Comparison of ENCODE assay signal across 18 cellular contexts in the genomic region with DNA sequence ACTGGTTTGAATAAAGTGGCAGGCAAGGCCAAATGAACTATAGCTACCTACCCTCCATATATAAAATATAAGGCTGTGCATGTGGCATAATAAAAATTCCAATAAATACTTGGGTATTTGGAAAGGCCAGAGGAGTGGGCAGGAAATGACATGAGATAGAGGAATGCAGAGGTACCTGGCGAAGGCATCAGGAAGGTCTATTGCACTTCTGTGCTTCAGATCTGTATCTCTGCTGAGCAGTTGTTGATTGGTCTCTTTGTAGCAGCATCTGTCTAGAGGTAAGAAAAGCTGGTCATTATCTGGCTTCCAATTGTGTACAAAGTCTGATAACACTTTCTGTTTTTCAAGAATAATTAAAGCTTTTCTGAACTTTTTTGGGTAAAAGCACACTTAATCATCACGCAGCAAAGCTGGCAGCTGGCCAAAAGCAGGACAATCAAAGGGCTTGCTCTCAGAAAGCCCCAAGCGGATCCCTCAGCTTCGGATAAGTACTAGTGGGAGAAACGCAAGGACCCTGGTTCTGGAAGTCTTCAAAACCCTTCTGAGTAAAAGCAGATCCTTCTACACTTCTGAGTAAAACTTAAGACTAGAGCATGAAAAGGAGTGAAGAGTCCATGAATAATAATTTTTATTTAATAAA.
A peak's percentile ranks its signal among the peaks of the same experiment; 100 is the strongest.
DNase-seq lines count a peak whose midpoint lies in the region; ATAC-seq and TF ChIP-seq lines count a peak whose summit lies in the region.
"Had no signal": no experiment of that assay in that cellular context is flagged by ENCODE, and none has a peak within 500 bp of the region (broad histone marks: within the 10 kb centered on the region; RNA-seq: fewer than 3 reads in every experiment).

No MANE protein-coding gene starts in this region.

- POLR2A ChIA-PET in HEK293 (lab: Yijun Ruan, JAX), result no interaction called here

- H3K9me3 ChIP-seq in HEK293 (ENCODE audit: control insufficient read depth, insufficient read depth, low read depth, low read length), result no peaks in the 10 kb centered on the region
- no peaks in the 10 kb centered on the region for H3K9me3 ChIP-seq in RWPE2 (ENCODE audit: severe bottlenecking)
- H3K9me3 ChIP-seq: ascending aorta, gastroesophageal sphincter, transverse colon had no signal

- TF ChIP-seq CTCF in HEK293 (tag by site-specific recombination; IDR thresholded peaks at IDR 0.05) (no peak), RWPE2 (IDR thresholded peaks at IDR 0.05; ENCODE audit: poor library complexity, severe bottlenecking) (no peak), nephron (IDR thresholded peaks at IDR 0.05; ENCODE audit: unreplicated experiment in 3 of 3) (no peak)

- no peaks in the 10 kb centered on the region for H3K36me3 Mint-ChIP-seq in nephron (ENCODE audit: low read depth)
- H3K36me3 Mint-ChIP-seq: activated CD4-positive, alpha-beta memory T cell treated with anti-CD3 and anti-CD28 coated beads for 36 hours had no signal

- H3K4me3 ChIP-seq in HEK293 (ENCODE audit: low read depth, low read length) (no peak overlapping the region), RWPE2 (ENCODE audit: severe bottlenecking) (no peak overlapping the region)
- H3K4me3 ChIP-seq: ascending aorta; BLaER1 treated with 17β-estradiol and CSF1 and Interleukin-3, amounts not matched to agents 10 nM and 100 nM; gastroesophageal sphincter; transverse colon had no signal

- H3K9me3 Mint-ChIP-seq in nephron, result no peaks in the 10 kb centered on the region
- H3K9me3 Mint-ChIP-seq: activated CD4-positive, alpha-beta memory T cell treated with anti-CD3 and anti-CD28 coated beads for 36 hours had no signal

- H3K4me1 ChIP-seq in HEK293 (ENCODE audit: control insufficient read depth, insufficient read depth, low read length) (peaks cover 9% of the 10 kb centered on the region), RWPE2 (ENCODE audit: insufficient read depth, poor library complexity, severe bottlenecking) (peaks cover 26% of the 10 kb centered on the region)
- H3K4me1 ChIP-seq: transverse colon had no signal

- DNase-seq in RWPE2 (ENCODE audit: low spot score) (no peak), foreskin melanocyte (peak; percentile 38), DMS79 treated with DMSO at 0.1 percent for 48 hours (lab: John Stamatoyannopoulos, UW) (no peak)
- DNase-seq in activated naive CD4-positive, alpha-beta T cell treated with Interleukin-2 at 50 U/mL for 16 hours, result no peak
- DNase-seq: activated CD4-positive, alpha-beta memory T cell treated with anti-CD3 and anti-CD28 coated beads for 36 hours; effector CD8-positive, alpha-beta T cell; naive thymus-derived CD4-positive, alpha-beta T cell; NCI-H1105 treated with DMSO at 0.1 percent for 48 hours; NCI-H526; SIG-M5; stimulated activated CD8-positive, alpha-beta memory T cell treated with anti-CD3 and anti-CD28 coated beads, Interleukin-4, amount 100 ng/mL, for 48 hours; transverse colon had no signal

- no peaks in the 10 kb centered on the region for H3K27me3 ChIP-seq in RWPE2 (ENCODE audit: insufficient read depth, poor library complexity, severe bottlenecking)
- H3K27me3 ChIP-seq: ascending aorta; BLaER1 treated with 17β-estradiol and CSF1 and Interleukin-3, amounts not matched to agents 10 nM and 100 nM; gastroesophageal sphincter; transverse colon had no signal

- peak overlapping the region; percentile 73 to 90 (median 89) for H3K27ac Mint-ChIP-seq in nephron
- H3K27ac Mint-ChIP-seq: activated CD4-positive, alpha-beta memory T cell treated with anti-CD3 and anti-CD28 coated beads for 36 hours; naive thymus-derived CD4-positive, alpha-beta T cell had no signal

- ATAC-seq in RWPE2 (ENCODE audit: low read depth), result peak; percentile 99
- ATAC-seq in HG03442 (IDR thresholded peaks at IDR 0.05; ENCODE audit: unreplicated experiment), result no peak
- ATAC-seq: gastroesophageal sphincter; naive thymus-derived CD4-positive, alpha-beta T cell had no signal

- H3K36me3 ChIP-seq in HEK293 (ENCODE audit: control insufficient read depth in 2 of 2, insufficient read depth in 1 of 2, low read length in 2 of 2) (no peaks in the 10 kb centered on the region), RWPE2 (ENCODE audit: low read depth) (no peaks in the 10 kb centered on the region)
- H3K36me3 ChIP-seq: ascending aorta; BLaER1 treated with 17β-estradiol and CSF1 and Interleukin-3, amounts not matched to agents 10 nM and 100 nM; gastroesophageal sphincter; transverse colon had no signal

- H3K4me3 Mint-ChIP-seq in nephron, result no peak overlapping the region
- H3K4me3 Mint-ChIP-seq: activated CD4-positive, alpha-beta memory T cell treated with anti-CD3 and anti-CD28 coated beads for 36 hours; naive thymus-derived CD4-positive, alpha-beta T cell had no signal

- CTCF ChIA-PET in HEK293 (lab: Yijun Ruan, JAX), result interaction anchor here (0.6 to 1.4 kb wide), 4 partner anchors 20 to 199 kb away, joined by 3 to 7 read pairs (median 4); no protein-coding TSS in a partner anchor

- H3K27ac ChIP-seq in HEK293 (ENCODE audit: extremely low read depth, low read depth, low read length) (no peak overlapping the region), RWPE2 (ENCODE audit: poor library complexity, severe bottlenecking) (peak overlapping the region; percentile 67)
- H3K27ac ChIP-seq: ascending aorta; BLaER1 treated with 17β-estradiol and CSF1 and Interleukin-3, amounts not matched to agents 10 nM and 100 nM; gastroesophageal sphincter had no signal

- H3K27me3 Mint-ChIP-seq in nephron (ENCODE audit: low read depth), result no peaks in the 10 kb centered on the region

- peaks cover 26% of the 10 kb centered on the region for H3K4me1 Mint-ChIP-seq in nephron
- H3K4me1 Mint-ChIP-seq: naive thymus-derived CD4-positive, alpha-beta T cell had no signal

TF ChIP-seq in HEK293, 187 proteins besides CTCF, POLR2A, EP300 and RAD21:
- peak; percentile 80; the same call in 1 of the 2 replicates for TF ChIP-seq ZNF660 (tag by site-specific recombination; IDR thresholded peaks at IDR 0.05)
- TF ChIP-seq TCF7L2 (IDR thresholded peaks at IDR 0.05; ENCODE audit: borderline replicate concordance, low read depth, low read length), result 0 out of 2 replicates have a peak, but pooled peaks have one; percentile 27
- TF ChIP-seq MYNN (tag by site-specific recombination; IDR thresholded peaks at IDR 0.05; ENCODE audit: borderline replicate concordance), result no peak
TF ChIP-seq in HEK293: peak in this region for 2.
